Comparison of ENCODE assay signal across 27 cellular contexts in genomic region chr2:150939087-150939486, GRCh38.
DNase-seq lines count a peak whose midpoint lies in the region; ATAC-seq and TF ChIP-seq lines count a peak whose summit lies in the region.
"Had no signal": no experiment of that assay in that cellular context is flagged by ENCODE, and none has a peak within 500 bp of the region (broad histone marks: within the 10 kb centered on the region; RNA-seq: fewer than 3 reads in every experiment).

No MANE protein-coding gene starts in this region.

- peaks cover 10% of the 10 kb centered on the region for H3K36me3 Mint-ChIP-seq in WTC11
- no peaks in the 10 kb centered on the region for H3K36me3 Mint-ChIP-seq in CD14-positive monocyte
- H3K36me3 Mint-ChIP-seq: activated naive CD8-positive, alpha-beta T cell; CD8-positive, alpha-beta memory T cell had no signal

- H3K9me3 Mint-ChIP-seq in WTC11 (peaks cover 16% of the 10 kb centered on the region), CD14-positive monocyte (peaks cover 0 to 1% (median 0%) of the 10 kb centered on the region in 7 donors)
- H3K9me3 Mint-ChIP-seq: activated CD4-positive, alpha-beta T cell treated with anti-CD3 and anti-CD28 coated beads, Interleukin-2, amount 10 ng/mL, durations not matched to agents 24 days and 14 days; CD8-positive, alpha-beta memory T cell had no signal

- intact Hi-C loops in CD14-positive monocyte (cut with micrococcal nuclease) = no loop called here

- CTCF ChIA-PET in WTC11 (lab: Charles Lee) = no interaction called here

- POLR2A ChIA-PET in WTC11 (lab: Charles Lee) = no interaction called here

- no peak for ATAC-seq in WTC11
- ATAC-seq: gastroesophageal sphincter, HCT116 had no signal

- TF ChIP-seq CTCF in WTC11 (IDR thresholded peaks at IDR 0.05) (no peak), CD14-positive monocyte (IDR thresholded peaks at IDR 0.05) (no peak)

- DNase-seq in COR-L47 (lab: John Stamatoyannopoulos, UW) (peak; percentile 79), NCI-H1417 treated with DMSO at 0.1 percent for 48 hours (lab: John Stamatoyannopoulos, UW) (peak; percentile 46), WTC11 (ENCODE audit: low spot score) (no peak), mucosa of gallbladder (ENCODE audit: low spot score) (peak; percentile 21), hippocampal formation (lab: John Stamatoyannopoulos, UW) (no peak), NAMALWA (ENCODE audit: low spot score) (no peak), CD14-positive monocyte (ENCODE audit: low spot score) (no peak)
- DNase-seq: activated CD4-positive, alpha-beta T cell treated with anti-CD3 and anti-CD28 coated beads, Interleukin-2, amount 10 ng/mL, durations not matched to agents 24 days and 14 days; activated CD8-positive, alpha-beta memory T cell treated with anti-CD3 and anti-CD28 coated beads for 24 hours; activated effector memory CD4-positive, alpha-beta T cell treated with Interleukin-2 at 50 U/mL for 16 hours; BE2C; CD8-positive, alpha-beta memory T cell; DMS79 treated with DMSO at 0.1 percent for 48 hours; GDM1; KG1; left ventricle myocardium inferior; MM.1S; NCI-H1436 treated with DMSO at 0.1 percent for 48 hours; sigmoid colon; stimulated activated CD4-positive, alpha-beta T cell treated with anti-CD3 and anti-CD28 coated beads, Interleukin-12 subunit alpha, Interleukin-12 subunit beta, amount 100 ng/mL, for 4 hours; stimulated activated CD4-positive, alpha-beta T cell treated with anti-CD3 and anti-CD28 coated beads, Interleukin-4, amount 100 ng/mL, for 24 hours; T1000; thyroid gland; uterus had no signal

- 0 out of 2 replicates have a peak overlapping the region, but pooled peaks have one; percentile 47 for H3K27ac Mint-ChIP-seq in WTC11
- peak overlapping the region in 1 of 7 donors; percentile 20 for H3K27ac Mint-ChIP-seq in CD14-positive monocyte
- H3K27ac Mint-ChIP-seq: activated CD4-positive, alpha-beta T cell treated with anti-CD3 and anti-CD28 coated beads, Interleukin-2, amount 10 ng/mL, durations not matched to agents 24 days and 14 days; activated naive CD8-positive, alpha-beta T cell; CD8-positive, alpha-beta memory T cell had no signal

- H3K27me3 Mint-ChIP-seq in WTC11 (ENCODE audit: low read depth) = no peaks in the 10 kb centered on the region
- H3K27me3 Mint-ChIP-seq in CD14-positive monocyte (ENCODE audit: low read depth in 3 of 3) = peaks cover 0 to 5% (median 0%) of the 10 kb centered on the region in 3 donors
- H3K27me3 Mint-ChIP-seq: activated CD4-positive, alpha-beta T cell treated with anti-CD3 and anti-CD28 coated beads, Interleukin-2, amount 10 ng/mL, durations not matched to agents 24 days and 14 days; CD8-positive, alpha-beta memory T cell had no signal

- peaks cover 7% of the 10 kb centered on the region for H3K4me1 Mint-ChIP-seq in WTC11
- no peaks in the 10 kb centered on the region for H3K4me1 Mint-ChIP-seq in CD14-positive monocyte
- H3K4me1 Mint-ChIP-seq: activated CD4-positive, alpha-beta T cell treated with anti-CD3 and anti-CD28 coated beads, Interleukin-2, amount 10 ng/mL, durations not matched to agents 24 days and 14 days; CD8-positive, alpha-beta memory T cell had no signal

- H3K4me3 Mint-ChIP-seq in WTC11 (no peak overlapping the region), CD14-positive monocyte (no peak overlapping the region)
- H3K4me3 Mint-ChIP-seq: activated CD4-positive, alpha-beta T cell treated with anti-CD3 and anti-CD28 coated beads, Interleukin-2, amount 10 ng/mL, durations not matched to agents 24 days and 14 days; activated naive CD8-positive, alpha-beta T cell; CD8-positive, alpha-beta memory T cell had no signal

TF ChIP-seq in WTC11, 78 proteins besides CTCF, POLR2A, EP300 and RAD21 (continues in another document):
- TF ChIP-seq ZMAT4 (CRISPR knock-in tag; IDR thresholded peaks at IDR 0.05) (no peak), ARID4B (CRISPR knock-in tag; IDR thresholded peaks at IDR 0.05; ENCODE audit: borderline replicate concordance) (no peak), ZBTB21 (CRISPR knock-in tag; IDR thresholded peaks at IDR 0.05; ENCODE audit: borderline replicate concordance) (no peak), RORB (CRISPR knock-in tag; IDR thresholded peaks at IDR 0.05) (no peak), CREB1 (CRISPR knock-in tag; IDR thresholded peaks at IDR 0.05) (no peak), GTF2I (CRISPR knock-in tag; conservative IDR thresholded peaks at IDR 0.05) (no peak), TCF7 (CRISPR knock-in tag; IDR thresholded peaks at IDR 0.05; ENCODE audit: low read depth) (no peak), CBFB (CRISPR knock-in tag; IDR thresholded peaks at IDR 0.05; ENCODE audit: low read depth) (no peak), ZNF232 (CRISPR knock-in tag; IDR thresholded peaks at IDR 0.05) (no peak), ZNF219 (CRISPR knock-in tag; IDR thresholded peaks at IDR 0.05; ENCODE audit: borderline replicate concordance) (no peak), RELA (CRISPR knock-in tag; IDR thresholded peaks at IDR 0.05; ENCODE audit: borderline replicate concordance) (no peak), ETV6 (CRISPR knock-in tag; IDR thresholded peaks at IDR 0.05) (no peak), MAX (CRISPR knock-in tag; IDR thresholded peaks at IDR 0.05) (no peak), USF2 (CRISPR knock-in tag; IDR thresholded peaks at IDR 0.05) (no peak), ZNF281 (CRISPR knock-in tag; IDR thresholded peaks at IDR 0.05) (no peak)

Comparison
In these comparisons a context has a peak if more than half of its experiments do, and no peak if none do; other contexts are left out.
1. DNase-seq: peak in COR-L47 (single experiment), NCI-H1417 treated with DMSO at 0.1 percent for 48 hours (single experiment) and mucosa of gallbladder (single experiment); none in WTC11 (single experiment), hippocampal formation (0 of 2), NAMALWA (single experiment) and CD14-positive monocyte (single experiment).